In genomic region chr2:216412022-216412999, GRCh38 we compare ENCODE assay signal across 8 cellular contexts. TPM values are rescaled to one million over a fixed set of nuclear protein-coding genes. Genes with fewer than 3 reads are reported as not detected.
DNase-seq lines count a peak whose midpoint lies in the region; ATAC-seq, FAIRE-seq and TF ChIP-seq lines count a peak whose summit lies in the region.

TSS of gene SMARCAL1 (plus strand) at chr2:216412484. CDS start at chr2:216414705, 2,221 bp downstream.

- peak within 1 kb of the TSS; percentile 96 to 99 for H3K27ac ChIP-seq in kidney (ENCODE audit: low read depth in 2 of 2, low read length in 2 of 2)

- peak; percentile 91 for ATAC-seq in HG03439 (IDR thresholded peaks at IDR 0.05; ENCODE audit: unreplicated experiment)

- TF ChIP-seq CTCF in choroid plexus epithelial cell (conservative IDR thresholded peaks at IDR 0.05; ENCODE audit: low read depth, low read length): no peak
- TF ChIP-seq CTCF in kidney (IDR thresholded peaks at IDR 0.05; ENCODE audit: borderline replicate concordance, extremely low read depth, insufficient read depth): no peak

- intact Hi-C loops in kidney (cut with DNase I): no loop called here

- peak; percentile 97 to 98 for DNase-seq in AML-193 (lab: John Stamatoyannopoulos, UW)
- peak; percentile 98 for DNase-seq in NCI-H510A treated with DMSO at 0.1 percent for 48 hours (lab: John Stamatoyannopoulos, UW)
- DNase-seq in activated CD4-positive, alpha-beta T cell treated with anti-CD3 and anti-CD28 coated beads for 24 hours (ENCODE audit: low read depth in 2 of 2): peak; percentile 96 to 99
- peak; percentile 99 for DNase-seq in choroid plexus epithelial cell (ENCODE audit: low read depth)
- DNase-seq in kidney: peak; percentile 99
- peak; percentile 100 for DNase-seq in stimulated activated CD4-positive, alpha-beta T cell treated with anti-CD3 and anti-CD28 coated beads, Interleukin-15, amount 100 ng/mL, for 24 hours

- H3K4me1 ChIP-seq in kidney (ENCODE audit: control insufficient read depth in 1 of 2, insufficient read depth in 1 of 2, low read depth in 1 of 2, low read length in 2 of 2): no peaks in the 10 kb centered on the region

- peak; percentile 85 for FAIRE-seq in kidney (lab: Jason Lieb, UNC)

- peak within 1 kb of the TSS; percentile 91 for H3K4me3 ChIP-seq in choroid plexus epithelial cell (ENCODE audit: low read depth, low read length)
- peak within 1 kb of the TSS; percentile 86 to 93 for H3K4me3 ChIP-seq in kidney (ENCODE audit: low read length in 2 of 2)

- TF ChIP-seq POLR2A in GM19193 (IDR thresholded peaks at IDR 0.05; ENCODE audit: extremely low read depth, insufficient read depth, insufficient read length): peak; percentile 81

- peak within 1 kb of the TSS; percentile 79 to 80 for H3K9ac ChIP-seq in kidney (ENCODE audit: low read length in 2 of 2)

- no peaks in the 10 kb centered on the region for H3K9me3 ChIP-seq in kidney (ENCODE audit: control insufficient read depth in 1 of 2, low read length in 2 of 2)

- H3K36me3 ChIP-seq in kidney (ENCODE audit: control insufficient read depth in 1 of 2, insufficient read depth in 2 of 2, low read length in 2 of 2): peaks cover 3 to 9% of the 10 kb centered on the region in 2 donors

RNA-seq across cellular contexts. Expression of gene SMARCAL1, which starts in this region (rescaled TPM):
- total RNA-seq in kidney: 17.3 TPM
- 9.7 TPM for polyA plus RNA-seq in kidney (ENCODE audit: insufficient read depth, low read depth, low replicate concordance)

Comparison
In these comparisons a context has a peak if more than half of its experiments do, and no peak if none do; other contexts are left out.
1. Peak in every context shown above with its lines: DNase-seq, ATAC-seq, H3K4me3 ChIP-seq and H3K27ac ChIP-seq.